11 cellular contexts compared by ENCODE assay signal in the genomic region with DNA sequence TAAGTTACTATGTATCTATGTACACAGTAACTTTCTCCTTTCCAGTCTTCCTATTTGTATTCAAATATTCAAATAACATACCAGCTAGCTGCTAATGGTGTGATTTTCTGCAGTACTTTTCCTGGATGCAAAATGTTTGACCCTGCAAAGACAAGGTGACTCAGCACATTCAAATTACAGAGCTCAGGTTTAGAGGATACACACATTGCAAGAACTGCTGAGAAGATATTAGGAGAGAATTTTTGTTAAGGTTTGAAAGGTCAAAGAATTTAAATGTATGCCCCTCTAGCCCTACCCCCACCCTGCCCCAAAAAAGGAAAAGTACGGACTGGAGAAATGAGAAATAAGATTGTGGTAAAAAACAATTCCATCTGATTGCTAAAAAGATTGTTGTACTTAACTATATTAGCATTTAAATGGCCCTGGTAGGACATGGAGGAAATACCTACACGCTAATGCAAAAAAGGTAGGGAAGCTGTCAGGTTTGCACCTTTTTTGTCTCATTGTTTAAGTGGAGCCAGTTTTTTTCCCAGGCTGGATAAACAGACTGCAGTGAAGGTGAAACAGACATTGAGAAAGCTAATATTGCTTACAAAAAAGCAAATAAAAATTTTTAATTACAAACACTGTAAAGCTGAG. TPM values are rescaled to one million over a fixed set of nuclear protein-coding genes. Genes with fewer than 3 reads are reported as not detected.
DNase-seq lines count a peak whose midpoint lies in the region; TF ChIP-seq lines count a peak whose summit lies in the region.
"Had no signal": no experiment of that assay in that cellular context is flagged by ENCODE, and none has a peak within 500 bp of the region (broad histone marks: within the 10 kb centered on the region; RNA-seq: fewer than 3 reads in every experiment).

No MANE protein-coding gene starts in this region.

- H4K91ac ChIP-seq in trophoblast cell (ENCODE audit: low read depth, low read length): no peak overlapping the region

- no peak overlapping the region for H2BK5ac ChIP-seq in trophoblast cell (ENCODE audit: low read depth, low read length, poor library complexity)

- H3K27me3 Mint-ChIP-seq in HFFc6 (ENCODE audit: insufficient read depth): peaks cover under 1% of the 10 kb centered on the region; the same call in 1 of the 2 replicates
- H3K27me3 Mint-ChIP-seq: naive B cell; stimulated activated naive B cell treated with anti-CD40 and anti-IgM and Interleukin-4, amounts not matched to agents 10 μg/mL and 1 μg/mL and 100 μg/mL, for 72 hours had no signal

- H2AK5ac ChIP-seq in trophoblast cell (ENCODE audit: low read length): no peak overlapping the region

- H3K9ac ChIP-seq in trophoblast cell (ENCODE audit: low read length): no peak overlapping the region

- no peaks in the 10 kb centered on the region for H3K36me3 ChIP-seq in trophoblast cell (ENCODE audit: control insufficient read depth in 1 of 2, insufficient read depth in 2 of 2, low read length in 2 of 2)

- H3K4me1 Mint-ChIP-seq in HFFc6 (ENCODE audit: low read depth): no peaks in the 10 kb centered on the region

- peaks cover 15% of the 10 kb centered on the region for H3K36me3 Mint-ChIP-seq in HFFc6 (ENCODE audit: low read depth)

- no peak for TF ChIP-seq CTCF in HFFc6 (IDR thresholded peaks at IDR 0.05)
- no peak for TF ChIP-seq CTCF in fibroblast of mammary gland (conservative IDR thresholded peaks at IDR 0.05; ENCODE audit: control insufficient read depth, insufficient read depth, low read depth, low read length)

- no peaks in the 10 kb centered on the region for H3K9me3 Mint-ChIP-seq in HFFc6
- H3K9me3 Mint-ChIP-seq: activated T-cell treated with anti-CD3 and anti-CD28 coated beads, Interleukin-2, amount 50 U/mL, for 72 hours; naive B cell; stimulated activated naive B cell treated with anti-CD40 and anti-IgM and Interleukin-4, amounts not matched to agents 10 μg/mL and 1 μg/mL and 100 μg/mL, for 72 hours had no signal

- H4K8ac ChIP-seq in trophoblast cell (ENCODE audit: low read depth, low read length): no peak overlapping the region

- H3K4me2 ChIP-seq in trophoblast cell (ENCODE audit: low read length): no peak overlapping the region

- H3K79me2 ChIP-seq in trophoblast cell (ENCODE audit: control insufficient read depth, insufficient read depth, low read length, poor library complexity): no peaks in the 10 kb centered on the region

- H3K27me3 ChIP-seq in trophoblast cell (ENCODE audit: insufficient read depth, low read length): no peaks in the 10 kb centered on the region

- no peaks in the 10 kb centered on the region for H3K79me1 ChIP-seq in trophoblast cell (ENCODE audit: low read length)

- no peak overlapping the region for H4K12ac ChIP-seq in trophoblast cell (ENCODE audit: low read depth, low read length)

- no peak overlapping the region for H3K23ac ChIP-seq in trophoblast cell (ENCODE audit: low read length)

- DNase-seq in HFFc6 (no peak), RPMI7951 (ENCODE audit: low read depth) (peak; percentile 31), fibroblast of mammary gland (ENCODE audit: low read depth) (peak; percentile 48), renal cortical epithelial cell (ENCODE audit: low read depth) (peak; percentile 89), iPS-NIHi7 (ENCODE audit: extremely low spot score) (no peak), trophoblast cell (no peak), NOMO-1 treated with DMSO at 0.1 percent for 48 hours (lab: John Stamatoyannopoulos, UW; ENCODE audit: unreplicated experiment) (no peak)
- DNase-seq: activated T-cell treated with anti-CD3 and anti-CD28 coated beads, Interleukin-2, amount 50 U/mL, for 72 hours; caudate nucleus; naive B cell; stimulated activated naive B cell treated with anti-CD40 and anti-IgM and Interleukin-4, amounts not matched to agents 10 μg/mL and 1 μg/mL and 100 μg/mL, for 72 hours had no signal

- H3K18ac ChIP-seq in trophoblast cell (ENCODE audit: low read length): no peak overlapping the region

- H3K4me3 ChIP-seq in fibroblast of mammary gland (ENCODE audit: control insufficient read depth, low read depth, low read length) (no peak overlapping the region), trophoblast cell (ENCODE audit: low read depth, low read length) (no peak overlapping the region)

- no peak overlapping the region for H2BK120ac ChIP-seq in trophoblast cell (ENCODE audit: insufficient read depth, low read length, poor library complexity)

- no peak overlapping the region for H3K14ac ChIP-seq in trophoblast cell (ENCODE audit: low read length)

- peak overlapping the region; percentile 36 for H3K4me3 Mint-ChIP-seq in HFFc6
- H3K4me3 Mint-ChIP-seq: activated T-cell treated with anti-CD3 and anti-CD28 coated beads, Interleukin-2, amount 50 U/mL, for 72 hours; stimulated activated naive B cell treated with anti-CD40 and anti-IgM and Interleukin-4, amounts not matched to agents 10 μg/mL and 1 μg/mL and 100 μg/mL, for 72 hours had no signal

- no CpG with 5 or more reads among the region's 2 CpGs for WGBS in trophoblast cell (ENCODE audit: extremely low coverage, insufficient coverage, insufficient read length)

- peaks cover 2% of the 10 kb centered on the region for H3K9me3 ChIP-seq in trophoblast cell (ENCODE audit: insufficient read depth, low read depth, low read length)

- H2AFZ ChIP-seq in trophoblast cell (ENCODE audit: insufficient read depth, low read length, poor library complexity): no peak overlapping the region

- H3K4ac ChIP-seq in trophoblast cell (ENCODE audit: low read depth, low read length): no peak overlapping the region

- peak overlapping the region; percentile 84 for H3K27ac Mint-ChIP-seq in HFFc6
- H3K27ac Mint-ChIP-seq: activated T-cell treated with anti-CD3 and anti-CD28 coated beads, Interleukin-2, amount 50 U/mL, for 72 hours; naive B cell; stimulated activated naive B cell treated with anti-CD40 and anti-IgM and Interleukin-4, amounts not matched to agents 10 μg/mL and 1 μg/mL and 100 μg/mL, for 72 hours had no signal

- no peak overlapping the region for H3K27ac ChIP-seq in trophoblast cell (ENCODE audit: low read depth, low read length)

- no peak overlapping the region for H2BK12ac ChIP-seq in trophoblast cell (ENCODE audit: low read length)

- peaks cover 0 to 6% of the 10 kb centered on the region in 2 experiments for H3K4me1 ChIP-seq in trophoblast cell (ENCODE audit: control insufficient read depth in 1 of 2, insufficient read depth in 2 of 2, low read length in 2 of 2)

RNA-seq across cellular contexts. Expression of a gene that starts 45.6 kb away (rescaled TPM):
- total RNA-seq in HFFc6 (2021; fragmentation: NEBNext Ultra II Directional; extraction: Animal tissue kit (Norgen Biotek cat#: 25700)): 10 to 100 TPM; 37.2 to 50.7 (median 43.9) TPM
- total RNA-seq in RPMI7951 (2014; rRNA removed; shearing (Covaris generic)): 11.0 and 15.7 TPM in 2 replicates
- total RNA-seq in renal cortical epithelial cell: 28.0 and 38.0 TPM in 2 replicates
- polyA plus RNA-seq in trophoblast cell (2013): 15.2 and 15.3 TPM in 2 replicates

Comparison
In these comparisons a context has a peak if more than half of its experiments do, and no peak if none do; other contexts are left out.
1. DNase-seq: peak in RPMI7951 (single experiment), fibroblast of mammary gland (single experiment) and renal cortical epithelial cell (single experiment); none in HFFc6 (single experiment), iPS-NIHi7 (single experiment), trophoblast cell (0 of 2) and NOMO-1 treated with DMSO at 0.1 percent for 48 hours (single experiment).